Comparison of ENCODE assay signal across 11 cellular contexts in genomic region chr10:52443419-52444388, GRCh38.
A peak's percentile ranks its signal among the peaks of the same experiment; 100 is the strongest.
DNase-seq lines count a peak whose midpoint lies in the region; ATAC-seq and TF ChIP-seq lines count a peak whose summit lies in the region.
"Had no signal": no experiment of that assay in that cellular context is flagged by ENCODE, and none has a peak within 500 bp of the region (broad histone marks: within the 10 kb centered on the region; RNA-seq: fewer than 3 reads in every experiment).

No MANE protein-coding gene starts in this region.

- H3K36me3 Mint-ChIP-seq in naive thymus-derived CD8-positive, alpha-beta T cell = no peaks in the 10 kb centered on the region

- DNase-seq in BJ (ENCODE audit: low read depth) (peak; percentile 90), MG63 (peak; percentile 22), epithelial cell of esophagus (ENCODE audit: low read depth) (peak; percentile 94)
- DNase-seq in naive thymus-derived CD8-positive, alpha-beta T cell = no peak
- DNase-seq: activated T-cell treated with anti-CD3 and anti-CD28 coated beads, Interleukin-2, amount 50 U/mL, for 24 hours; DMS 273 treated with DMSO at 0.1 percent for 48 hours; T-helper 2 cell had no signal

- no peaks in the 10 kb centered on the region for H3K9me3 ChIP-seq in MG63
- H3K9me3 ChIP-seq in neuron (ENCODE audit: low read length) = no peaks in the 10 kb centered on the region

- CTCF ChIA-PET in BJ (lab: Yijun Ruan, JAX) = interaction anchor here (1.1 to 2.3 kb wide), 4 partner anchors 44 to 146 kb away, joined by 3 to 17 read pairs (median 6); partner anchors contain the start of gene DKK1

- POLR2A ChIA-PET in BJ (lab: Charles Lee) = interaction anchor here (0.8 to 0.9 kb wide), 2 partner anchors 126 to 127 kb away, joined by 3 to 4 read pairs; no protein-coding TSS in a partner anchor
- POLR2A ChIA-PET in naive thymus-derived CD8-positive, alpha-beta T cell (lab: Charles Lee) = no interaction called here

- H3K9me3 Mint-ChIP-seq in naive thymus-derived CD8-positive, alpha-beta T cell = peaks cover 0 to 11% (median 0%) of the 10 kb centered on the region in 9 donors
- H3K9me3 Mint-ChIP-seq: activated T-cell treated with anti-CD3 and anti-CD28 coated beads, Interleukin-2, amount 50 U/mL, for 24 hours had no signal

- ATAC-seq in HG02885 (IDR thresholded peaks at IDR 0.05; ENCODE audit: poor library complexity, unreplicated experiment) (no peak), GM19023 (IDR thresholded peaks at IDR 0.05; ENCODE audit: unreplicated experiment) (no peak), HG03196 (IDR thresholded peaks at IDR 0.05; ENCODE audit: unreplicated experiment) (no peak)
- no peak for ATAC-seq in naive thymus-derived CD8-positive, alpha-beta T cell

- H3K4me3 Mint-ChIP-seq in naive thymus-derived CD8-positive, alpha-beta T cell = no peak overlapping the region
- H3K4me3 Mint-ChIP-seq: activated T-cell treated with anti-CD3 and anti-CD28 coated beads, Interleukin-2, amount 50 U/mL, for 24 hours had no signal

- H3K4me3 ChIP-seq in BJ (ENCODE audit: low read depth, low read length) (no peak overlapping the region), MG63 (no peak overlapping the region), epithelial cell of esophagus (ENCODE audit: low read length) (no peak overlapping the region), neuron (ENCODE audit: low read length) (no peak overlapping the region)

- no peaks in the 10 kb centered on the region for H3K27me3 ChIP-seq in BJ (ENCODE audit: control insufficient read depth, insufficient read depth, low read length)
- no peaks in the 10 kb centered on the region for H3K27me3 ChIP-seq in MG63
- H3K27me3 ChIP-seq in neuron (ENCODE audit: insufficient read depth, low read length) = no peaks in the 10 kb centered on the region

- peaks cover 11% of the 10 kb centered on the region for H3K4me1 ChIP-seq in neuron (ENCODE audit: insufficient read depth, low read length)

- no peak for TF ChIP-seq CTCF in BJ (IDR thresholded peaks at IDR 0.05; ENCODE audit: insufficient read depth, low read depth, low read length)
- TF ChIP-seq CTCF in epithelial cell of esophagus (IDR thresholded peaks at IDR 0.05; ENCODE audit: insufficient read depth, low read depth, low read length, missing control alignments) = no peak

- H2AFZ ChIP-seq in neuron (ENCODE audit: low read depth, low read length) = peak overlapping the region; percentile 81

- no peak overlapping the region for H3K27ac Mint-ChIP-seq in naive thymus-derived CD8-positive, alpha-beta T cell
- H3K27ac Mint-ChIP-seq: activated T-cell treated with anti-CD3 and anti-CD28 coated beads, Interleukin-2, amount 50 U/mL, for 24 hours had no signal

- H3K4me1 Mint-ChIP-seq in naive thymus-derived CD8-positive, alpha-beta T cell = no peaks in the 10 kb centered on the region

- H3K27me3 Mint-ChIP-seq in naive thymus-derived CD8-positive, alpha-beta T cell = peaks cover 0 to 3% (median 0%) of the 10 kb centered on the region in 5 donors
- H3K27me3 Mint-ChIP-seq: activated T-cell treated with anti-CD3 and anti-CD28 coated beads, Interleukin-2, amount 50 U/mL, for 24 hours had no signal

- H3K36me3 ChIP-seq in BJ (ENCODE audit: control insufficient read depth, insufficient read depth, low read length) (no peaks in the 10 kb centered on the region), MG63 (peaks cover 5% of the 10 kb centered on the region; the same call in 1 of the 2 replicates), neuron (ENCODE audit: insufficient read depth, low read length) (no peaks in the 10 kb centered on the region)

Comparison
In these comparisons a context has a peak if more than half of its experiments do, and no peak if none do; other contexts are left out.
1. DNase-seq: peak in BJ (single experiment), MG63 (single experiment) and epithelial cell of esophagus (single experiment); none in naive thymus-derived CD8-positive, alpha-beta T cell (0 of 10).